ENCODE assay signal across 37 cellular contexts in genomic region chrX:77924320-77924859, GRCh38. TPM values are rescaled to one million over a fixed set of nuclear protein-coding genes. Genes with fewer than 3 reads are reported as not detected.
"Had no signal": no experiment of that assay in that cellular context is flagged by ENCODE, and none has a peak within 500 bp of the region (broad histone marks: within the 10 kb centered on the region; RNA-seq: fewer than 3 reads in every experiment).

No MANE protein-coding gene starts in this region.

- H3K36me3 Mint-ChIP-seq: neural progenitor cell, type B pancreatic cell had no signal

- FAIRE-seq: keratinocyte had no signal

- H3K9me3 Mint-ChIP-seq: naive thymus-derived CD8-positive, alpha-beta T cell; stimulated activated memory B cell treated with anti-CD40 and anti-IgM and Interleukin-4, amounts not matched to agents 10 μg/mL and 1 μg/mL and 100 μg/mL, for 72 hours; stimulated activated naive CD8-positive, alpha-beta T cell treated with anti-CD3 and anti-CD28 coated beads, Interleukin-15, amount 100 ng/mL, for 72 hours; type B pancreatic cell had no signal

- H3K4me2 ChIP-seq: neural progenitor cell, smooth muscle cell had no signal

- H3K4me3 Mint-ChIP-seq: naive thymus-derived CD8-positive, alpha-beta T cell; nephron; neural progenitor cell; stimulated activated memory B cell treated with anti-CD40 and anti-IgM and Interleukin-4, amounts not matched to agents 10 μg/mL and 1 μg/mL and 100 μg/mL, for 72 hours; stimulated activated naive CD8-positive, alpha-beta T cell treated with anti-CD3 and anti-CD28 coated beads, Interleukin-15, amount 100 ng/mL, for 72 hours; type B pancreatic cell had no signal

- DNase-seq: hippocampal formation; left colon; left lung; lower lobe of right lung; mammary epithelial cell; mesenchymal stem cell; naive thymus-derived CD8-positive, alpha-beta T cell; occipital lobe; psoas muscle; right lobe of liver; stimulated activated CD4-positive, alpha-beta T cell treated with anti-CD3 and anti-CD28 coated beads, Interleukin-1b, Interleukin-23, amount 100 ng/mL, for 48 hours; stimulated activated CD4-positive, alpha-beta T cell treated with anti-CD3 and anti-CD28 coated beads, Interleukin-2, amount 100 ng/mL, for 48 hours; stimulated activated CD4-positive, alpha-beta T cell treated with anti-CD3 and anti-CD28 coated beads, Interleukin-4, amount 100 ng/mL, for 4 hours; stimulated activated CD8-positive, alpha-beta memory T cell treated with anti-CD3 and anti-CD28 coated beads, Interleukin-4, amount 100 ng/mL, for 48 hours; stimulated activated naive CD4-positive, alpha-beta T cell treated with Interleukin-2 at 50 U/mL for 16 hours; stimulated activated naive CD8-positive, alpha-beta T cell treated with anti-CD3 and anti-CD28 coated beads, Interleukin-15, amount 100 ng/mL, for 72 hours; substantia nigra; uterus had no signal

- H3K4me1 Mint-ChIP-seq: nephron, neural progenitor cell had no signal

- H3K36me3 ChIP-seq: left lung, lower lobe of right lung, neural progenitor cell, neutrophil, right atrium auricular region, right lobe of liver, tibial nerve, uterus had no signal

- H3K9ac ChIP-seq: neural progenitor cell, parathyroid adenoma had no signal

- H3K27ac Mint-ChIP-seq: nephron; neural progenitor cell; stimulated activated memory B cell treated with anti-CD40 and anti-IgM and Interleukin-4, amounts not matched to agents 10 μg/mL and 1 μg/mL and 100 μg/mL, for 72 hours; type B pancreatic cell had no signal

- H2AFZ ChIP-seq: neural progenitor cell, parathyroid adenoma had no signal

- H3K4me1 ChIP-seq: lower lobe of right lung, neural progenitor cell, parathyroid adenoma, psoas muscle, right lobe of liver, tibial nerve, uterus had no signal

- H3K27ac ChIP-seq: left lung, lower lobe of right lung, neural progenitor cell, neutrophil, parathyroid adenoma, psoas muscle, right atrium auricular region, right lobe of liver, tibial nerve, uterus had no signal

- H3K27me3 Mint-ChIP-seq: naive thymus-derived CD8-positive, alpha-beta T cell; stimulated activated memory B cell treated with anti-CD40 and anti-IgM and Interleukin-4, amounts not matched to agents 10 μg/mL and 1 μg/mL and 100 μg/mL, for 72 hours; stimulated activated naive CD8-positive, alpha-beta T cell treated with anti-CD3 and anti-CD28 coated beads, Interleukin-15, amount 100 ng/mL, for 72 hours; type B pancreatic cell had no signal

- H3K4me3 ChIP-seq: left lung, lower lobe of right lung, neural progenitor cell, psoas muscle, right atrium auricular region, right lobe of liver, smooth muscle cell, tibial nerve, uterus had no signal

- H3K9me3 ChIP-seq: left lung, lower lobe of right lung, neutrophil, psoas muscle, right atrium auricular region, right lobe of liver, tibial nerve, uterus had no signal

- ATAC-seq: left lung; lower lobe of right lung; naive thymus-derived CD8-positive, alpha-beta T cell; psoas muscle; right lobe of liver; stimulated activated memory B cell treated with anti-CD40 and anti-IgM and Interleukin-4, amounts not matched to agents 10 μg/mL and 1 μg/mL and 100 μg/mL, for 72 hours; stimulated activated naive CD8-positive, alpha-beta T cell treated with anti-CD3 and anti-CD28 coated beads, Interleukin-15, amount 100 ng/mL, for 72 hours had no signal

- H3K27me3 ChIP-seq: left lung, neural progenitor cell, neutrophil, right atrium auricular region, right lobe of liver, tibial nerve, uterus had no signal

RNA-seq across cellular contexts. Expression of gene PGAM4, which starts 45.0 kb away (rescaled TPM):
- total RNA-seq: left colon; left lung; liver; lower lobe of right lung; mammary epithelial cell; mucosa of gallbladder; naive thymus-derived CD8-positive, alpha-beta T cell; occipital lobe; osteocyte; posterior vena cava; psoas muscle; renal cortical epithelial cell; right atrium auricular region; right lobe of liver; skeletal muscle tissue; smooth muscle cell; temporal lobe; tibial nerve; ureter; uterus had no signal
- polyA plus RNA-seq: liver; naive thymus-derived CD8-positive, alpha-beta T cell; smooth muscle cell; thymus had no signal
